ENCODE assay signal across 19 cellular contexts in genomic region chr12:96329018-96329417, GRCh38.
"Had no signal": no experiment of that assay in that cellular context is flagged by ENCODE, and none has a peak within 500 bp of the region (broad histone marks: within the 10 kb centered on the region; RNA-seq: fewer than 3 reads in every experiment).

No MANE protein-coding gene starts in this region.

- H3K27ac Mint-ChIP-seq: activated CD4-positive, alpha-beta T cell treated with anti-CD3 and anti-CD28 coated beads, Interleukin-2, amount 10 ng/mL, durations not matched to agents 7 days and 5 days; activated CD8-positive, alpha-beta T cell treated with anti-CD3 and anti-CD28 coated beads, Interleukin-2, amount 10 ng/mL, durations not matched to agents 7 days and 5 days; activated T-cell treated with anti-CD3 and anti-CD28 coated beads, Interleukin-2, amount 50 U/mL, for 24 hours; activated T-helper 2 cell treated with anti-CD3 and anti-CD28 coated beads, Interferon-gamma antibody, Interleukin-2, Interleukin-4, amounts not matched to agents 10 μg/mL and 5 μg/mL and 100 μg/mL, durations not matched to agents 14 hours and 24 hours and 36 hours; mesothelial cell of epicardium; neural progenitor cell; progenitor cell of endocrine pancreas; stimulated activated naive CD8-positive, alpha-beta T cell treated with anti-CD3 and anti-CD28 coated beads, Interleukin-15, Interleukin-2, amounts not matched to agents 100 ng/mL and 50 ng/mL, for 24 hours had no signal

- H2AFZ ChIP-seq: neural progenitor cell had no signal

- H3K4me1 Mint-ChIP-seq: mesothelial cell of epicardium, neural progenitor cell had no signal

- H3K4me3 Mint-ChIP-seq: activated CD4-positive, alpha-beta T cell treated with anti-CD3 and anti-CD28 coated beads, Interleukin-2, amount 10 ng/mL, durations not matched to agents 7 days and 5 days; activated CD8-positive, alpha-beta T cell treated with anti-CD3 and anti-CD28 coated beads, Interleukin-2, amount 10 ng/mL, durations not matched to agents 7 days and 5 days; activated naive CD4-positive, alpha-beta T cell treated with anti-CD3 and anti-CD28 coated beads for 36 hours; activated T-cell treated with anti-CD3 and anti-CD28 coated beads, Interleukin-2, amount 50 U/mL, for 24 hours; mesothelial cell of epicardium; neural progenitor cell; stimulated activated naive CD8-positive, alpha-beta T cell treated with anti-CD3 and anti-CD28 coated beads, Interleukin-15, Interleukin-2, amounts not matched to agents 100 ng/mL and 50 ng/mL, for 24 hours had no signal

- H3K27me3 Mint-ChIP-seq: activated CD4-positive, alpha-beta T cell treated with anti-CD3 and anti-CD28 coated beads, Interleukin-2, amount 10 ng/mL, durations not matched to agents 7 days and 5 days; activated T-cell treated with anti-CD3 and anti-CD28 coated beads, Interleukin-2, amount 50 U/mL, for 24 hours; progenitor cell of endocrine pancreas; stimulated activated naive CD8-positive, alpha-beta T cell treated with anti-CD3 and anti-CD28 coated beads, Interleukin-15, Interleukin-2, amounts not matched to agents 100 ng/mL and 50 ng/mL, for 24 hours had no signal

- H3K4me2 ChIP-seq: neural progenitor cell had no signal

- H3K4me3 ChIP-seq: ascending aorta, coronary artery, heart left ventricle, lung, neural progenitor cell, tibial nerve had no signal

- H3K4me1 ChIP-seq: ascending aorta, neural progenitor cell had no signal

- H3K27ac ChIP-seq: ascending aorta, coronary artery, heart left ventricle, neural progenitor cell, tibial nerve had no signal

- H3K36me3 ChIP-seq: ascending aorta, neural progenitor cell had no signal

- DNase-seq: activated CD4-positive, alpha-beta T cell treated with anti-CD3 and anti-CD28 coated beads, Interleukin-2, amount 10 ng/mL, durations not matched to agents 7 days and 5 days; activated CD8-positive, alpha-beta T cell treated with anti-CD3 and anti-CD28 coated beads, Interleukin-2, amount 10 ng/mL, durations not matched to agents 7 days and 5 days; activated naive CD4-positive, alpha-beta T cell treated with anti-CD3 and anti-CD28 coated beads for 36 hours; activated T-cell treated with anti-CD3 and anti-CD28 coated beads, Interleukin-2, amount 50 U/mL, for 24 hours; heart left ventricle; kidney; stimulated activated CD4-positive, alpha-beta T cell treated with anti-CD3 and anti-CD28 coated beads, Interleukin-12 subunit alpha, Interleukin-12 subunit beta, amount 100 ng/mL, for 4 hours; stimulated activated CD4-positive, alpha-beta T cell treated with anti-CD3 and anti-CD28 coated beads, Interleukin-1b, Interleukin-23, amount 100 ng/mL, for 48 hours; T1000 had no signal

- H3K9me3 ChIP-seq: ascending aorta, heart left ventricle, tibial nerve had no signal

- H3K27me3 ChIP-seq: ascending aorta, heart left ventricle, neural progenitor cell, tibial nerve had no signal

- H3K9me3 Mint-ChIP-seq: activated CD4-positive, alpha-beta T cell treated with anti-CD3 and anti-CD28 coated beads, Interleukin-2, amount 10 ng/mL, durations not matched to agents 7 days and 5 days; activated naive CD4-positive, alpha-beta T cell treated with anti-CD3 and anti-CD28 coated beads for 36 hours; activated T-cell treated with anti-CD3 and anti-CD28 coated beads, Interleukin-2, amount 50 U/mL, for 24 hours; activated T-helper 2 cell treated with anti-CD3 and anti-CD28 coated beads, Interferon-gamma antibody, Interleukin-2, Interleukin-4, amounts not matched to agents 10 μg/mL and 5 μg/mL and 100 μg/mL, durations not matched to agents 14 hours and 24 hours and 36 hours; stimulated activated naive CD8-positive, alpha-beta T cell treated with anti-CD3 and anti-CD28 coated beads, Interleukin-15, Interleukin-2, amounts not matched to agents 100 ng/mL and 50 ng/mL, for 24 hours had no signal

- ATAC-seq: activated CD8-positive, alpha-beta T cell treated with anti-CD3 and anti-CD28 coated beads, Interleukin-2, amount 10 ng/mL, durations not matched to agents 7 days and 5 days; heart left ventricle; left lobe of liver had no signal

- H3K9ac ChIP-seq: neural progenitor cell had no signal
